Comparison of ENCODE assay signal across 1 cellular context in the genomic region with DNA sequence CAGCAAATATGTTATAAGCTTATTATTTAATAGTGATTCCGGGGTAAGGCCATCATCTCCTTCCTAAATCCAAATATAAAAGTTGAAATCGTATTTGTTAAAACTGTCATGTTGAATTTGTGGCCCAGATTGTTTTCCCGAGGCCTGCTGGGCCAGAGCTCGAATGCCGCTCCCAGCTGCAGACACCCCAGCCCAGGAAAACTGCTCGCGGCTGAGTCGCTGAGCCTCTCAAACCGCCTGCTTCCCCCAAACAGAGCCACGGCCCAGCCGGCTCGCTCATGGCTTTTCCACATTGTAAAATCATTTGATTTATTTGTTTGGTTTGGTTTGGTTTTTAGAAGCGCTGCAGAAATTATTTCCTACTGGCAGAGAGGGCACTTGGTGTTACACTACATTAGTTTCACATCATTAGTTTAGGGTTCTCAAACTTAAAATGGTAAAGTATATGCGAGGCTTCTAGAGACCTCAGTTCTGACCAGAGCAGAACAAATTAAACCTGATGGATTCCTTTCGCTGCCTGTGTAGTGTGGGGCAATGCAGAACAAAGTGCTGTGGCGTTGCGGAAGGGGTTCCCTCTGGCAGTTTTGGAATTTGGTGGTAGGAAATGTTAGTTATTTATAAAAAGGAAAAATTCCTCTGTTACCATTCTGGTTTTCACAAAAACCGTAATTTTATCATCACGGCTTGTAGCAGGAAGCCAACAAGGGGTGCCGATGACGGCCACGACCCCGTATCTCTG.
TF ChIP-seq lines count a peak whose summit lies in the region.

No MANE protein-coding gene starts in this region.

TF ChIP-seq in HepG2, 621 proteins besides CTCF, POLR2A, EP300 and RAD21:
- TF ChIP-seq, protein P1, sequence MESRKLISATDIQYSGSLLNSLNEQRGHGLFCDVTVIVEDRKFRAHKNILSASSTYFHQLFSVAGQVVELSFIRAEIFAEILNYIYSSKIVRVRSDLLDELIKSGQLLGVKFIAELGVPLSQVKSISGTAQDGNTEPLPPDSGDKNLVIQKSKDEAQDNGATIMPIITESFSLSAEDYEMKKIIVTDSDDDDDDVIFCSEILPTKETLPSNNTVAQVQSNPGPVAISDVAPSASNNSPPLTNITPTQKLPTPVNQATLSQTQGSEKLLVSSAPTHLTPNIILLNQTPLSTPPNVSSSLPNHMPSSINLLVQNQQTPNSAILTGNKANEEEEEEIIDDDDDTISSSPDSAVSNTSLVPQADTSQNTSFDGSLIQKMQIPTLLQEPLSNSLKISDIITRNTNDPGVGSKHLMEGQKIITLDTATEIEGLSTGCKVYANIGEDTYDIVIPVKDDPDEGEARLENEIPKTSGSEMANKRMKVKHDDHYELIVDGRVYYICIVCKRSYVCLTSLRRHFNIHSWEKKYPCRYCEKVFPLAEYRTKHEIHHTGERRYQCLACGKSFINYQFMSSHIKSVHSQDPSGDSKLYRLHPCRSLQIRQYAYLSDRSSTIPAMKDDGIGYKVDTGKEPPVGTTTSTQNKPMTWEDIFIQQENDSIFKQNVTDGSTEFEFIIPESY (CRISPR knock-in tag; IDR thresholded peaks at IDR 0.05) = peak; percentile 71
- TF ChIP-seq NFKBIZ (CRISPR knock-in tag; IDR thresholded peaks at IDR 0.05) = 0 out of 2 replicates have a peak, but pooled peaks have one; percentile 4
- TF ChIP-seq ZFY (CRISPR knock-in tag; IDR thresholded peaks at IDR 0.05) = peak; percentile 31; the same call in 1 of the 2 replicates
- no peak for TF ChIP-seq DDIT3 (CRISPR knock-in tag; IDR thresholded peaks at IDR 0.05)
